ENCODE assay signal across 3 cellular contexts in genomic region chr2:205073433-205074020, GRCh38.
A peak's percentile ranks its signal among the peaks of the same experiment; 100 is the strongest.
TF ChIP-seq lines count a peak whose summit lies in the region.

No MANE protein-coding gene starts in this region.

TF ChIP-seq in SK-N-SH, 30 proteins besides CTCF, POLR2A, EP300 and RAD21 (continued from another document):
- TF ChIP-seq SIN3A (IDR thresholded peaks at IDR 0.05; ENCODE audit: borderline replicate concordance, low read depth, low read length) (no peak), TCF12 (IDR thresholded peaks at IDR 0.05) (peak; percentile 6; the same call in 1 of the 2 replicates)
- TF ChIP-seq, protein P1, sequence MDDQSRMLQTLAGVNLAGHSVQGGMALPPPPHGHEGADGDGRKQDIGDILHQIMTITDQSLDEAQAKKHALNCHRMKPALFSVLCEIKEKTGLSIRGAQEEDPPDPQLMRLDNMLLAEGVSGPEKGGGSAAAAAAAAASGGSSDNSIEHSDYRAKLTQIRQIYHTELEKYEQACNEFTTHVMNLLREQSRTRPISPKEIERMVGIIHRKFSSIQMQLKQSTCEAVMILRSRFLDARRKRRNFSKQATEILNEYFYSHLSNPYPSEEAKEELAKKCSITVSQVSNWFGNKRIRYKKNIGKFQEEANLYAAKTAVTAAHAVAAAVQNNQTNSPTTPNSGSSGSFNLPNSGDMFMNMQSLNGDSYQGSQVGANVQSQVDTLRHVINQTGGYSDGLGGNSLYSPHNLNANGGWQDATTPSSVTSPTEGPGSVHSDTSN (IDR thresholded peaks at IDR 0.05), result no peak

TF ChIP-seq in endothelial cell of umbilical vein, 7 proteins besides CTCF, POLR2A, EP300 and RAD21 (continued from another document):
- TF ChIP-seq JUN (IDR thresholded peaks at IDR 0.05; ENCODE audit: borderline replicate concordance, insufficient read depth, insufficient read length, low read depth), result peak; percentile 34

TF ChIP-seq in HepG2, 621 proteins besides CTCF, POLR2A, EP300 and RAD21 (continued from another document):
- TF ChIP-seq XRCC5 (optimal IDR thresholded peaks at IDR 0.05; ENCODE audit: low read length) (no peak), ZKSCAN1 (IDR thresholded peaks at IDR 0.05; ENCODE audit: low read length) (no peak), HNRNPK (IDR thresholded peaks at IDR 0.05; ENCODE audit: low read depth, low read length, poor library complexity, severe bottlenecking) (no peak), ZSCAN20 (CRISPR knock-in tag; IDR thresholded peaks at IDR 0.05; ENCODE audit: borderline replicate concordance) (no peak), USF2 (IDR thresholded peaks at IDR 0.05; ENCODE audit: low read depth, low read length) (no peak), USF2 (CRISPR knock-in tag; IDR thresholded peaks at IDR 0.05; ENCODE audit: borderline replicate concordance) (no peak), ZBTB2 (CRISPR knock-in tag; IDR thresholded peaks at IDR 0.05; ENCODE audit: low read depth) (no peak), ZNF235 (CRISPR knock-in tag; IDR thresholded peaks at IDR 0.05; ENCODE audit: borderline replicate concordance) (no peak), YY1 (IDR thresholded peaks at IDR 0.05; ENCODE audit: insufficient read depth, insufficient replicate concordance, low read depth, low read length) (no peak), ARID2 (CRISPR knock-in tag; IDR thresholded peaks at IDR 0.05; ENCODE audit: borderline replicate concordance) (no peak), STAG1 (CRISPR knock-in tag; IDR thresholded peaks at IDR 0.05) (no peak)
